Comparison of ENCODE assay signal across 30 cellular contexts in the genomic region with DNA sequence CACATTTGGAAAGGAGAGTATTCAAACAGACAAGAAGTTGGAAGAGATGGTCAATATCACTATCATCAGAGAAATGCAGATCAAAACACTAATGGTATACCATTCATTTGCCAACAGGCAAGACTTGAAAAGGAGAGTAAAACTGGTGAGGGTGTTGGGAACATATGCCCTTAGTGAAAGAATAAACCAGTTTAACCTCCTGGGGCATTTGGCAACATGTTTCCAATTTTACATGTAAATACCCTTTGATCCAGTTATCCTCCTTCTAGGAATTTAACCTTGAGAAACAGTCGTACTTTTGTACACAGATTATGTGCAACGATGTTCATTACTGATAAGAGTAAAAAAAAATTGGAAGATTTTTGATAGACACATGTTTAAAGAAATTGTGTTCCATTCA. TPM values are rescaled to one million over a fixed set of nuclear protein-coding genes. Genes with fewer than 3 reads are reported as not detected.
"Had no signal": no experiment of that assay in that cellular context is flagged by ENCODE, and none has a peak within 500 bp of the region (broad histone marks: within the 10 kb centered on the region; RNA-seq: fewer than 3 reads in every experiment).

No MANE protein-coding gene starts in this region.

- FAIRE-seq: TTC549 had no signal

- H3K27me3 ChIP-seq: ascending aorta, cardiac muscle cell had no signal

- H3K36me3 ChIP-seq: ascending aorta, cardiac muscle cell, MG63, SJCRH30 had no signal

- H3K9me3 ChIP-seq: ascending aorta, MG63 had no signal

- ATAC-seq: Panc1 had no signal

- H3K4me3 ChIP-seq: ascending aorta, cardiac muscle cell, MG63, SJCRH30, SK-N-MC had no signal

- H3K4me1 ChIP-seq: ascending aorta, SJCRH30 had no signal

- H3K27ac ChIP-seq: ascending aorta, cardiac muscle cell, SJCRH30, SK-N-MC had no signal

- DNase-seq: activated CD4-positive, alpha-beta memory T cell treated with anti-CD3 and anti-CD28 coated beads, Interleukin-2, amount 10 ng/mL, durations not matched to agents 7 days and 5 days; activated CD4-positive, alpha-beta T cell treated with anti-CD3 and anti-CD28 coated beads for 1 hour; activated CD4-positive, alpha-beta T cell treated with anti-CD3 and anti-CD28 coated beads for 48 hours; activated CD4-positive, CD25-positive, alpha-beta regulatory T cell; activated gamma-delta T cell; activated naive CD4-positive, alpha-beta T cell treated with Interleukin-2 at 50 U/mL for 16 hours; activated naive CD8-positive, alpha-beta T cell treated with anti-CD3 and anti-CD28 coated beads, Interleukin-2, amount 10 ng/mL, durations not matched to agents 7 days and 5 days; activated T-cell treated with anti-CD3 and anti-CD28 coated beads, Interleukin-2, amount 50 U/mL, for 24 hours; amygdala; Kasumi-1; MG63; NCI-H1048; NCI-H1105 treated with DMSO at 0.1 percent for 48 hours; NCI-H1436; NCI-H1694; NCI-H2029; NCI-H345; NCI-H524 treated with DMSO at 0.1 percent for 48 hours; SHP77; SJCRH30 had no signal

RNA-seq across cellular contexts. Expression of a gene that starts 34.1 kb away (rescaled TPM):
- total RNA-seq: activated naive CD8-positive, alpha-beta T cell treated with anti-CD3 and anti-CD28 coated beads, Interleukin-2, amount 10 ng/mL, durations not matched to agents 7 days and 5 days; activated T-helper 2 cell treated with anti-CD3 and anti-CD28 coated beads, Interferon-gamma antibody, Interleukin-2, Interleukin-4, amounts not matched to agents 10 μg/mL and 5 μg/mL and 100 μg/mL, durations not matched to agents 14 hours and 24 hours and 36 hours; ascending aorta; cardiac muscle cell; NCI-H460; RPMI7951; SJCRH30; T-helper 2 cell treated with Interferon-gamma antibody and Interleukin-4, amounts not matched to agents 100 ng/mL and 5 ng/mL, for 36 hours had no signal
- polyA plus RNA-seq: adipose tissue, cardiac muscle cell had no signal
